Comparison of ENCODE assay signal across 19 cellular contexts in genomic region chr12:29157486-29157946, GRCh38. TPM values are rescaled to one million over a fixed set of nuclear protein-coding genes. Genes with fewer than 3 reads are reported as not detected.
DNase-seq lines count a peak whose midpoint lies in the region; ATAC-seq and TF ChIP-seq lines count a peak whose summit lies in the region.
"Had no signal": no experiment of that assay in that cellular context is flagged by ENCODE, and none has a peak within 500 bp of the region (broad histone marks: within the 10 kb centered on the region; RNA-seq: fewer than 3 reads in every experiment).

No MANE protein-coding gene starts in this region.

- H2BK5ac ChIP-seq in trophoblast cell (ENCODE audit: low read depth, low read length, poor library complexity), result no peak overlapping the region

- H3K18ac ChIP-seq in trophoblast cell (ENCODE audit: low read length), result no peak overlapping the region

- no peaks in the 10 kb centered on the region for H3K79me2 ChIP-seq in trophoblast cell (ENCODE audit: control insufficient read depth, insufficient read depth, low read length, poor library complexity)

- DNase-seq in AG10803 (ENCODE audit: low read depth) (peak; percentile 2), NCI-H226 (peak; percentile 40), dorsolateral prefrontal cortex (no peak), trophoblast cell (peak in 1 of 2 donors; percentile 15), WTC11 (ENCODE audit: low spot score) (no peak), SIG-M5 treated with dmso at 0.1 percent for 504 hours (lab: John Stamatoyannopoulos, UW; ENCODE audit: unreplicated experiment) (no peak)
- no peak for DNase-seq in stimulated activated naive B cell treated with anti-CD40 and anti-IgM and Interleukin-4, amounts not matched to agents 10 μg/mL and 1 μg/mL and 100 μg/mL, for 72 hours
- DNase-seq: activated CD4-positive, alpha-beta T cell treated with anti-CD3 and anti-CD28 coated beads, Interleukin-2, amount 50 U/mL, for 4 hours; DND-41; NCI-H146; NCI-H524 treated with DMSO at 0.1 percent for 48 hours; stimulated activated CD4-positive, alpha-beta T cell treated with anti-CD3 and anti-CD28 coated beads, Interleukin-15, amount 100 ng/mL, for 24 hours; T-helper 2 cell had no signal

- H2BK120ac ChIP-seq in trophoblast cell (ENCODE audit: insufficient read depth, low read length, poor library complexity), result peak overlapping the region; percentile 7

- no peak overlapping the region for H3K27ac Mint-ChIP-seq in WTC11
- H3K27ac Mint-ChIP-seq in stimulated activated naive B cell treated with anti-CD40 and anti-IgM and Interleukin-4, amounts not matched to agents 10 μg/mL and 1 μg/mL and 100 μg/mL, for 72 hours, result no peak overlapping the region
- H3K27ac Mint-ChIP-seq: activated T-helper 2 cell treated with anti-CD3 and anti-CD28 coated beads, Interferon-gamma antibody, Interleukin-2, Interleukin-4, amounts not matched to agents 10 μg/mL and 5 μg/mL and 100 μg/mL, durations not matched to agents 14 hours and 24 hours and 36 hours; B cell had no signal

- no peak overlapping the region for H4K91ac ChIP-seq in trophoblast cell (ENCODE audit: low read depth, low read length)

- peaks cover 3 to 4% of the 10 kb centered on the region in 2 experiments for H3K4me1 ChIP-seq in trophoblast cell (ENCODE audit: control insufficient read depth in 1 of 2, insufficient read depth in 2 of 2, low read length in 2 of 2)

- H3K4me3 ChIP-seq in AG10803 (ENCODE audit: low read length), result no peak overlapping the region
- peak overlapping the region in 42 of 59 donors; percentile 0 to 52 (median 22) for H3K4me3 ChIP-seq in dorsolateral prefrontal cortex
- no peak overlapping the region for H3K4me3 ChIP-seq in trophoblast cell (ENCODE audit: low read depth, low read length)
- H3K4me3 ChIP-seq: GM12878 had no signal

- H3K14ac ChIP-seq in trophoblast cell (ENCODE audit: low read length), result no peak overlapping the region

- H3K36me3 ChIP-seq in trophoblast cell (ENCODE audit: control insufficient read depth in 1 of 2, insufficient read depth in 2 of 2, low read length in 2 of 2), result no peaks in the 10 kb centered on the region
- H3K36me3 ChIP-seq: tibial nerve had no signal

- H3K9me3 Mint-ChIP-seq in WTC11, result no peaks in the 10 kb centered on the region; the same call in 1 of the 2 replicates
- no peaks in the 10 kb centered on the region for H3K9me3 Mint-ChIP-seq in stimulated activated naive B cell treated with anti-CD40 and anti-IgM and Interleukin-4, amounts not matched to agents 10 μg/mL and 1 μg/mL and 100 μg/mL, for 72 hours

- H3K27me3 ChIP-seq in dorsolateral prefrontal cortex (no peaks in the 10 kb centered on the region), trophoblast cell (ENCODE audit: insufficient read depth, low read length) (no peaks in the 10 kb centered on the region)
- H3K27me3 ChIP-seq: tibial nerve had no signal

- no peak overlapping the region for H4K12ac ChIP-seq in trophoblast cell (ENCODE audit: low read depth, low read length)

- H2AFZ ChIP-seq in trophoblast cell (ENCODE audit: insufficient read depth, low read length, poor library complexity), result no peak overlapping the region

- no peaks in the 10 kb centered on the region for H3K9me3 ChIP-seq in trophoblast cell (ENCODE audit: insufficient read depth, low read depth, low read length)
- H3K9me3 ChIP-seq: tibial nerve had no signal

- H3K27ac ChIP-seq in dorsolateral prefrontal cortex (peak overlapping the region in 53 of 59 donors; percentile 1 to 94 (median 62)), trophoblast cell (ENCODE audit: low read depth, low read length) (peak overlapping the region; percentile 19)

- H4K8ac ChIP-seq in trophoblast cell (ENCODE audit: low read depth, low read length), result no peak overlapping the region

- H3K36me3 Mint-ChIP-seq in WTC11, result no peaks in the 10 kb centered on the region
- H3K36me3 Mint-ChIP-seq in stimulated activated naive B cell treated with anti-CD40 and anti-IgM and Interleukin-4, amounts not matched to agents 10 μg/mL and 1 μg/mL and 100 μg/mL, for 72 hours, result no peaks in the 10 kb centered on the region

- POLR2A ChIA-PET in WTC11 (lab: Charles Lee), result no interaction called here

- H3K23ac ChIP-seq in trophoblast cell (ENCODE audit: low read length), result no peak overlapping the region

- H2AK5ac ChIP-seq in trophoblast cell (ENCODE audit: low read length), result no peak overlapping the region

- H3K4me2 ChIP-seq in trophoblast cell (ENCODE audit: low read length), result no peak overlapping the region

- no peaks in the 10 kb centered on the region for H3K27me3 Mint-ChIP-seq in WTC11 (ENCODE audit: low read depth)
- no peaks in the 10 kb centered on the region for H3K27me3 Mint-ChIP-seq in stimulated activated naive B cell treated with anti-CD40 and anti-IgM and Interleukin-4, amounts not matched to agents 10 μg/mL and 1 μg/mL and 100 μg/mL, for 72 hours
- H3K27me3 Mint-ChIP-seq: B cell had no signal

- no peak overlapping the region for H3K4me3 Mint-ChIP-seq in WTC11
- no peak overlapping the region for H3K4me3 Mint-ChIP-seq in stimulated activated naive B cell treated with anti-CD40 and anti-IgM and Interleukin-4, amounts not matched to agents 10 μg/mL and 1 μg/mL and 100 μg/mL, for 72 hours
- H3K4me3 Mint-ChIP-seq: B cell had no signal

- H3K4me1 Mint-ChIP-seq in WTC11, result peaks cover 35% of the 10 kb centered on the region
- H3K4me1 Mint-ChIP-seq in stimulated activated naive B cell treated with anti-CD40 and anti-IgM and Interleukin-4, amounts not matched to agents 10 μg/mL and 1 μg/mL and 100 μg/mL, for 72 hours, result peaks cover 6 to 11% of the 10 kb centered on the region in 2 donors

- WGBS in trophoblast cell (ENCODE audit: extremely low coverage, insufficient coverage, insufficient read length), result no CpG with 5 or more reads among the region's 1 CpG

- H3K4ac ChIP-seq in trophoblast cell (ENCODE audit: low read depth, low read length), result no peak overlapping the region

- H3K79me1 ChIP-seq in trophoblast cell (ENCODE audit: low read length), result no peaks in the 10 kb centered on the region

- TF ChIP-seq CTCF in AG10803 (conservative IDR thresholded peaks at IDR 0.05; ENCODE audit: low read length) (no peak), dorsolateral prefrontal cortex (IDR thresholded peaks at IDR 0.05 in 54 of 56, conservative IDR thresholded peaks at IDR 0.05 in 2 of 56; ENCODE audit: low read depth in 1 of 56, partially characterized antibody in 56 of 56) (no peak), WTC11 (IDR thresholded peaks at IDR 0.05) (no peak)

- ATAC-seq in WTC11, result no peak
- ATAC-seq in HG03095 (IDR thresholded peaks at IDR 0.05; ENCODE audit: unreplicated experiment), result no peak
- no peak for ATAC-seq in stimulated activated naive B cell treated with anti-CD40 and anti-IgM and Interleukin-4, amounts not matched to agents 10 μg/mL and 1 μg/mL and 100 μg/mL, for 72 hours (replicated peaks)
- ATAC-seq: GM12878, Panc1 had no signal

- intact Hi-C loops in dorsolateral prefrontal cortex (cut with DNase I), result loop anchor here in 1 of 2 donors (5.0 kb wide), 1 partner anchor 85 kb away; no protein-coding TSS in a partner anchor

- no peak overlapping the region for H3K9ac ChIP-seq in trophoblast cell (ENCODE audit: low read length)

- CTCF ChIA-PET in WTC11 (lab: Charles Lee), result no interaction called here

- H2BK12ac ChIP-seq in trophoblast cell (ENCODE audit: low read length), result peak overlapping the region; percentile 49

TF ChIP-seq in WTC11, 78 proteins besides CTCF, POLR2A, EP300 and RAD21 (continues in another document):
- TF ChIP-seq CBFB (CRISPR knock-in tag; IDR thresholded peaks at IDR 0.05; ENCODE audit: low read depth), result no peak
- TF ChIP-seq ZNF671 (CRISPR knock-in tag; IDR thresholded peaks at IDR 0.05), result no peak
- no peak for TF ChIP-seq KAT7 (CRISPR knock-in tag; IDR thresholded peaks at IDR 0.05; ENCODE audit: borderline replicate concordance)
- no peak for TF ChIP-seq ZMAT4 (CRISPR knock-in tag; IDR thresholded peaks at IDR 0.05)
- no peak for TF ChIP-seq SMAD4 (CRISPR knock-in tag; IDR thresholded peaks at IDR 0.05)
- TF ChIP-seq, protein P1, sequence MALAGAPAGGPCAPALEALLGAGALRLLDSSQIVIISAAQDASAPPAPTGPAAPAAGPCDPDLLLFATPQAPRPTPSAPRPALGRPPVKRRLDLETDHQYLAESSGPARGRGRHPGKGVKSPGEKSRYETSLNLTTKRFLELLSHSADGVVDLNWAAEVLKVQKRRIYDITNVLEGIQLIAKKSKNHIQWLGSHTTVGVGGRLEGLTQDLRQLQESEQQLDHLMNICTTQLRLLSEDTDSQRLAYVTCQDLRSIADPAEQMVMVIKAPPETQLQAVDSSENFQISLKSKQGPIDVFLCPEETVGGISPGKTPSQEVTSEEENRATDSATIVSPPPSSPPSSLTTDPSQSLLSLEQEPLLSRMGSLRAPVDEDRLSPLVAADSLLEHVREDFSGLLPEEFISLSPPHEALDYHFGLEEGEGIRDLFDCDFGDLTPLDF (CRISPR knock-in tag; IDR thresholded peaks at IDR 0.05), result no peak
- TF ChIP-seq TCF7 (CRISPR knock-in tag; IDR thresholded peaks at IDR 0.05; ENCODE audit: low read depth), result no peak

RNA-seq across cellular contexts. Expression of gene FAR2, which starts 8.4 kb away (rescaled TPM):
- 10 to 100 TPM; 10.6 to 57.4 (median 37.9) TPM for total RNA-seq in dorsolateral prefrontal cortex
- polyA plus RNA-seq in trophoblast cell (2013), result 200 and 227 TPM in 2 replicates
- total RNA-seq in WTC11 (2021), result 20.0 to 27.2 TPM (median 25.9 TPM) in 3 replicates
- total RNA-seq: B cell had no signal

Comparison
In these comparisons a context has a peak if more than half of its experiments do, and no peak if none do; other contexts are left out.
1. DNase-seq: peak in AG10803 (single experiment) and NCI-H226 (single experiment); none in dorsolateral prefrontal cortex (0 of 10), WTC11 (single experiment), SIG-M5 treated with dmso at 0.1 percent for 504 hours (single experiment) and stimulated activated naive B cell treated with anti-CD40 and anti-IgM and Interleukin-4, amounts not matched to agents 10 μg/mL and 1 μg/mL and 100 μg/mL, for 72 hours (single experiment).
2. H3K4me3 ChIP-seq: peak in dorsolateral prefrontal cortex (42 of 59); none in AG10803 (single experiment) and trophoblast cell (single experiment).